6 cellular contexts compared by ENCODE assay signal in the genomic region with DNA sequence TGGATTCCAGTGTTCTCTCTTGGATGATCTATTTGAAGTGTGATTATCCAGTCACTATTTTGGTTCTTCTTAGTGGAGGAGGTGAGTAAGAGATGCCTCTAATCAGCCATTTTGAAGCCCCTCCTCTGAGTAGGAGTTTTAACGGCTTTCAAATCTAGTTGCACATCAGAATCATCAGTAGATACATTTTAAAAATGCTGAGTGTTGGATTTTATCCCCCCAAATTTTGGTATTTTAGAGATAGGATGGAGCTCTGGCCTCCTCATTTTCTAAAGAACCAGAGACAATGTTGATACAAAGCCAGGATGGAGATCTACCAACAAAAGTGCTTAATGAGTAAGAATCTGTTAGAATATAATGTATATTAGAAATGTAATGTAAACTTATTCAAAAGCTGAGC.
"Had no signal": no experiment of that assay in that cellular context is flagged by ENCODE, and none has a peak within 500 bp of the region (broad histone marks: within the 10 kb centered on the region; RNA-seq: fewer than 3 reads in every experiment).

No MANE protein-coding gene starts in this region.

- H3K27ac ChIP-seq: HL-60, KMS-11 had no signal

- ATAC-seq: K562 had no signal

- H3K4me2 ChIP-seq: KMS-11 had no signal

- H3K9ac ChIP-seq: KMS-11 had no signal

- FAIRE-seq: HTR-8/SVneo, K562 had no signal

- DNase-seq: KBM-7, KG1 had no signal

- H3K4me3 ChIP-seq: K562 had no signal
